ENCODE assay signal across 1 cellular context in genomic region chr1:51325878-51326755, GRCh38.
TF ChIP-seq lines count a peak whose summit lies in the region.

No MANE protein-coding gene starts in this region.

TF ChIP-seq in WTC11, 78 proteins besides CTCF, POLR2A, EP300 and RAD21 (continued from another document):
- no peak for TF ChIP-seq PREB (CRISPR knock-in tag; IDR thresholded peaks at IDR 0.05; ENCODE audit: borderline replicate concordance)
- TF ChIP-seq NR2C2 (CRISPR knock-in tag; IDR thresholded peaks at IDR 0.05) = no peak
- TF ChIP-seq IRF1 (CRISPR knock-in tag; IDR thresholded peaks at IDR 0.05) = no peak
- no peak for TF ChIP-seq RORB (CRISPR knock-in tag; IDR thresholded peaks at IDR 0.05)
- TF ChIP-seq TEAD4 (CRISPR knock-in tag; IDR thresholded peaks at IDR 0.05) = no peak
- no peak for TF ChIP-seq NR3C1 (CRISPR knock-in tag; conservative IDR thresholded peaks at IDR 0.05; ENCODE audit: low read depth)
- no peak for TF ChIP-seq FOXJ3 (CRISPR knock-in tag; IDR thresholded peaks at IDR 0.05; ENCODE audit: borderline replicate concordance)
- no peak for TF ChIP-seq JAZF1 (CRISPR knock-in tag; IDR thresholded peaks at IDR 0.05)
- TF ChIP-seq NFE2L1 (CRISPR knock-in tag; IDR thresholded peaks at IDR 0.05) = no peak
- TF ChIP-seq SMAD3 (CRISPR knock-in tag; IDR thresholded peaks at IDR 0.05; ENCODE audit: borderline replicate concordance) = no peak
- TF ChIP-seq ZNF263 (CRISPR knock-in tag; IDR thresholded peaks at IDR 0.05; ENCODE audit: low read depth) = no peak
